Comparison of ENCODE assay signal across 8 cellular contexts in the genomic region with DNA sequence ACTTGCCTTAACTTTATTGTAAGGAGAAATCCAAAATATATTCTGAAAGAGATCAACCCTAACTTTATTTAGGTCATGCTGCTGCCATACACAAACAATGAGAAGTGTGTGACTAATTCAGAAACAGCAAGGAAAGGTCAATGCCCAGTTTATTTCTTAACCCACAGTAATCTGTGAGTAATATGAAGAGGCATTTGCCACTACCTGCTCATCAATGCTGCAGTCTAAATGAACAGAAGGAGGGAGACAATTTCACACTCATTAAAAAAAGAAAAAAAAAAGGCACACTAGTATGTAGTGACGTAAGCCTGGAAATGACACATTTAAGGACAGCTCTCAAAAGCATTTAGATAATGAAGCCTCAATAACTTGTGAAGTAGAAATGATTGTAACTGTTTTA.
DNase-seq lines count a peak whose midpoint lies in the region; ATAC-seq, FAIRE-seq and TF ChIP-seq lines count a peak whose summit lies in the region.

No MANE protein-coding gene starts in this region.

- DNase-seq in COLO829 (ENCODE audit: low spot score) = peak; percentile 42
- peak; percentile 22 for DNase-seq in H54 (ENCODE audit: insufficient read length, low spot score)
- DNase-seq in lung microvascular endothelial cell (ENCODE audit: low read depth in 2 of 2) = peak; percentile 31 to 80
- no peak for DNase-seq in NCI-H748 treated with DMSO at 0.1 percent for 48 hours (lab: John Stamatoyannopoulos, UW)
- DNase-seq in lower leg skin (ENCODE audit: low spot score in 2 of 2) = no peak
- no peak for DNase-seq in NOMO-1 (lab: John Stamatoyannopoulos, UW; ENCODE audit: unreplicated experiment in 2 of 2)

- no peaks in the 10 kb centered on the region for H3K27me3 Mint-ChIP-seq in activated T-helper 17 cell treated with anti-CD3 and anti-CD28 coated beads, Interleukin-2, amount 50 U/mL, for 72 hours

- WGBS in lower leg skin, 2 donors = 78 to 79% methylated on average over 1 of the region's 1 CpG

- H3K9me3 Mint-ChIP-seq in activated T-helper 17 cell treated with anti-CD3 and anti-CD28 coated beads, Interleukin-2, amount 50 U/mL, for 72 hours = no peaks in the 10 kb centered on the region

- no peak overlapping the region for H3K4me3 ChIP-seq in lower leg skin (ENCODE audit: low read depth, poor library complexity, severe bottlenecking)

- H3K36me3 Mint-ChIP-seq in activated T-helper 17 cell treated with anti-CD3 and anti-CD28 coated beads, Interleukin-2, amount 50 U/mL, for 72 hours (ENCODE audit: low read depth) = no peaks in the 10 kb centered on the region

- peak overlapping the region; percentile 84 for H3K27ac Mint-ChIP-seq in activated T-helper 17 cell treated with anti-CD3 and anti-CD28 coated beads, Interleukin-2, amount 50 U/mL, for 72 hours

- peak; percentile 84 for FAIRE-seq in H54 (lab: Jason Lieb, UNC)

- H3K4me1 Mint-ChIP-seq in activated T-helper 17 cell treated with anti-CD3 and anti-CD28 coated beads, Interleukin-2, amount 50 U/mL, for 72 hours = peaks cover 65% of the 10 kb centered on the region

- H3K4me3 Mint-ChIP-seq in activated T-helper 17 cell treated with anti-CD3 and anti-CD28 coated beads, Interleukin-2, amount 50 U/mL, for 72 hours = peak overlapping the region; percentile 87

- no peak for TF ChIP-seq CTCF in lower leg skin (IDR thresholded peaks at IDR 0.05)

- ATAC-seq in activated T-helper 17 cell treated with anti-CD3 and anti-CD28 coated beads, Interleukin-2, amount 50 U/mL, for 72 hours (replicated peaks) = peak; percentile 73
- no peak for ATAC-seq in HG03108 (IDR thresholded peaks at IDR 0.05; ENCODE audit: unreplicated experiment)

- intact Hi-C loops in lower leg skin (cut with DNase I; ENCODE audit: low total_unique reads) = no loop called here

- TF ChIP-seq POLR2A in H54 (IDR thresholded peaks at IDR 0.05; ENCODE audit: low read depth, low read length) (no peak), lower leg skin (IDR thresholded peaks at IDR 0.05) (no peak)

Comparison
In these comparisons a context has a peak if more than half of its experiments do, and no peak if none do; other contexts are left out.
1. DNase-seq: peak in COLO829 (single experiment), H54 (single experiment) and lung microvascular endothelial cell (2 of 2); none in NCI-H748 treated with DMSO at 0.1 percent for 48 hours (single experiment), lower leg skin (0 of 2) and NOMO-1 (0 of 2).